14 cellular contexts compared by ENCODE assay signal in the genomic region with DNA sequence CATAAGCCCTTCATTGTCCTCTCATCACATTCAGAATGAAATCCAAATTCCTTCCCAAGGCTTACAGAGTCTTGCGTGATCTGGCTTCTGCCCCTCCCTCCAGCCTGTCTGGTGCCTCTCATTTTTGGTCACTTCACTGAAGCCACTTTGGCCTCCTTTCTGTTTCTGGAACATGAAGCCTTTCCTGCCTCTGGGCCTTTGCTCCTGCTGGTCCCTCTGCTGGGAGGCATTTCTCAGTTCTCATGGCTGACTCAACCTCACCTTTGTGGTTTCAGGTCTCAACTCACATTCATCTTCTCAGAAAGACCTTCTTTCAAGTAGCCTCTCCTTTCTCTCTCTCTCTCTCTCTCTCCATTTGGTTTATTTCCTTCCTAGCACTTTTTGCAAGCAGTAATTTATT. TPM values are rescaled to one million over a fixed set of nuclear protein-coding genes. Genes with fewer than 3 reads are reported as not detected.
DNase-seq lines count a peak whose midpoint lies in the region; ATAC-seq and TF ChIP-seq lines count a peak whose summit lies in the region.
"Had no signal": no experiment of that assay in that cellular context is flagged by ENCODE, and none has a peak within 500 bp of the region (broad histone marks: within the 10 kb centered on the region; RNA-seq: fewer than 3 reads in every experiment).

No MANE protein-coding gene starts in this region.

- DNase-seq in activated CD4-positive, alpha-beta T cell treated with anti-CD3 and anti-CD28 coated beads for 48 hours, result peak; percentile 37
- DNase-seq in activated CD4-positive, alpha-beta T cell treated with anti-CD3 and anti-CD28 coated beads, Interleukin-2, amount 50 U/mL, for 1 hour, result no peak
- DNase-seq in M059J (ENCODE audit: low read depth) (peak; percentile 54), kidney glomerular epithelial cell (lab: John Stamatoyannopoulos, UW) (peak; percentile 34), A172 (ENCODE audit: low spot score) (no peak), HUDEP-2 (lab: John Stamatoyannopoulos, UW; ENCODE audit: unreplicated experiment in 76 of 76) (no peak), OCI-LY7 (ENCODE audit: low spot score) (no peak)
- DNase-seq: NCI-H524 treated with DMSO at 0.1 percent for 48 hours; SK-N-SH; stimulated activated CD4-positive, alpha-beta T cell treated with anti-CD3 and anti-CD28 coated beads, Interleukin-1b, Interleukin-23, amount 100 ng/mL, for 48 hours; substantia nigra had no signal

- H3K4me3 ChIP-seq in OCI-LY7 (ENCODE audit: low read depth, low read length, poor library complexity, severe bottlenecking), result no peak overlapping the region
- H3K4me3 ChIP-seq: A549 had no signal

- H2AFZ ChIP-seq in OCI-LY7 (ENCODE audit: low read length), result no peak overlapping the region

- H3K4me1 ChIP-seq in OCI-LY7 (ENCODE audit: insufficient read depth, low read length, poor library complexity, severe bottlenecking), result no peaks in the 10 kb centered on the region
- H3K4me1 ChIP-seq: A549 had no signal

- CTCF ChIA-PET in OCI-LY7 (lab: Charles Lee; ENCODE audit: unreplicated experiment), result no interaction called here

- H3K9me2 ChIP-seq in OCI-LY7 (ENCODE audit: insufficient read depth, low read length), result no peaks in the 10 kb centered on the region
- H3K9me2 ChIP-seq: SK-N-SH had no signal

- H3K79me2 ChIP-seq in OCI-LY7 (ENCODE audit: insufficient read depth, low read depth, low read length), result no peaks in the 10 kb centered on the region

- TF ChIP-seq CTCF in OCI-LY7 (conservative IDR thresholded peaks at IDR 0.05; ENCODE audit: low read length), result no peak

- POLR2A ChIA-PET in OCI-LY7 (lab: Charles Lee), result interaction anchor here (0.7 kb wide), 1 partner anchor 1268 kb away, joined by 3 read pairs; no protein-coding TSS in a partner anchor

- no peaks in the 10 kb centered on the region for H4K20me1 ChIP-seq in OCI-LY7 (ENCODE audit: insufficient read depth, low read length)

- no TSS peak for BruUV-seq in OCI-LY7 (replicated peaks; lab: Mats Ljungman, UMichigan)

- ATAC-seq in GM21737 (IDR thresholded peaks at IDR 0.05; ENCODE audit: unreplicated experiment), result peak; percentile 81
- ATAC-seq: A549 had no signal

- no peaks in the 10 kb centered on the region for H3K36me3 ChIP-seq in OCI-LY7 (ENCODE audit: insufficient read depth, low read length)
- H3K36me3 ChIP-seq: neutrophil had no signal

- H3K4me2 ChIP-seq in OCI-LY7 (ENCODE audit: low read length), result no peak overlapping the region
- H3K4me2 ChIP-seq: A549, SK-N-SH had no signal

- no peak overlapping the region for H3K27ac ChIP-seq in OCI-LY7 (ENCODE audit: low read depth, low read length, poor library complexity, severe bottlenecking)
- H3K27ac ChIP-seq: A549, neutrophil had no signal

- H3K9me3 ChIP-seq in OCI-LY7 (ENCODE audit: low read length), result no peaks in the 10 kb centered on the region
- H3K9me3 ChIP-seq: A549, neutrophil, SK-N-SH had no signal

- intact Hi-C loops in OCI-LY7 (cut with micrococcal nuclease; ENCODE audit: unreplicated experiment), result no loop called here

RNA-seq across cellular contexts. Expression of gene BHLHE40, which starts 43.9 kb away (rescaled TPM):
- total RNA-seq in M059J (2014; rRNA removed; shearing (Covaris generic)), result 39.0 and 41.3 TPM in 2 replicates
- 91.4 and 96.0 TPM in 2 replicates for total RNA-seq in A172 (2014; rRNA removed; shearing (Covaris generic))
- total RNA-seq in OCI-LY7 (2014; rRNA removed; shearing (Covaris generic)), result 0.05 and 0.35 TPM in 2 replicates
- total RNA-seq in OCI-LY7 (2022), result 0.11 TPM in 1 of 2 replicates, not detected in the other

Comparison
In these comparisons a context has a peak if more than half of its experiments do, and no peak if none do; other contexts are left out.
1. DNase-seq: peak in activated CD4-positive, alpha-beta T cell treated with anti-CD3 and anti-CD28 coated beads for 48 hours (single experiment), M059J (single experiment) and kidney glomerular epithelial cell (single experiment); none in activated CD4-positive, alpha-beta T cell treated with anti-CD3 and anti-CD28 coated beads, Interleukin-2, amount 50 U/mL, for 1 hour (single experiment), A172 (single experiment), HUDEP-2 (0 of 76) and OCI-LY7 (single experiment).
2. RNA of gene BHLHE40, which starts 43.9 kb away (total RNA-seq): 91.4 to 96.0 TPM in A172 and 39.0 to 41.3 TPM in M059J; 0.05 to 0.35 TPM in OCI-LY7; every median in the first group is over 10 times any median in the second.